23 cellular contexts compared by ENCODE assay signal in the genomic region with DNA sequence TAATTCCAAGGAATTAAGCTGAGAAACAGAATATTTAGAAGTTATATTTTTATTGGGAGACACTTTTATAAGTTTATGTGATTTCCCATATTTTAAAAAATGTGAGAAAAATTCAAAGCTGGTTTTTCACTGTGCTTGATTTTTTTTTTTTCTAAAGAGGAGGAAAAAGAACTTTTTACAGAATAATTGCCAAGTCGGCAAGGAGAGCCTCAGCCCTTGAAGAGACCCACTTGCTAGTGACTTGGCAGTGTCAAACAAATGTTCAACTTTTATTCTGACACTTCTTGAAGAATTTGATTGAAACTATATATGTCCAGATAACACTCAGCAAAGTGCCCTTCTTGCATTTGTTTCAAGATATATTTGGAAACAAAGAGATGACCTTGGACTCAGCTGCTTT.
"Had no signal": no experiment of that assay in that cellular context is flagged by ENCODE, and none has a peak within 500 bp of the region (broad histone marks: within the 10 kb centered on the region; RNA-seq: fewer than 3 reads in every experiment).

No MANE protein-coding gene starts in this region.

- FAIRE-seq: K562 had no signal

- H3K27ac ChIP-seq: breast epithelium, Peyer's patch, RWPE1 had no signal

- DNase-seq: activated CD4-positive, alpha-beta T cell treated with anti-CD3 and anti-CD28 coated beads, Interleukin-2, amount 10 ng/mL, durations not matched to agents 24 days and 14 days; activated CD4-positive, alpha-beta T cell treated with anti-CD3 and anti-CD28 coated beads, Interleukin-2, amount 50 U/mL, for 48 hours; activated CD4-positive, CD25-positive, alpha-beta regulatory T cell treated with anti-CD3 and anti-CD28 coated beads, Interleukin-2, amount 50 U/mL, for 72 hours; activated CD8-positive, alpha-beta memory T cell treated with anti-CD3 and anti-CD28 coated beads, Interleukin-2, amount 10 ng/mL, durations not matched to agents 7 days and 5 days; activated effector memory CD4-positive, alpha-beta T cell treated with Interleukin-2 at 50 U/mL for 16 hours; activated naive CD4-positive, alpha-beta T cell; activated T-cell treated with anti-CD3 and anti-CD28 coated beads, Interleukin-2, amount 50 U/mL, for 24 hours; aorta; Karpas-422; MM.1S; NCI-H1105; NCI-H1436; NCI-H1694 treated with DMSO at 0.1 percent for 48 hours; NCI-H2029 treated with DMSO at 0.1 percent for 48 hours; NCI-H524; Peyer's patch; SHP77 treated with DMSO at 0.1 percent for 48 hours; T-helper 17 cell; T-helper 9 cell had no signal

- H3K36me3 ChIP-seq: breast epithelium, Peyer's patch had no signal

- ATAC-seq: activated CD8-positive, alpha-beta memory T cell treated with anti-CD3 and anti-CD28 coated beads, Interleukin-2, amount 10 ng/mL, durations not matched to agents 7 days and 5 days; K562; T-helper 17 cell; WTC11 had no signal

- H3K4me3 ChIP-seq: breast epithelium, K562, Peyer's patch had no signal

- H3K27me3 ChIP-seq: breast epithelium, Peyer's patch had no signal

- H3K9me3 ChIP-seq: breast epithelium, Peyer's patch had no signal
